In the genomic region with DNA sequence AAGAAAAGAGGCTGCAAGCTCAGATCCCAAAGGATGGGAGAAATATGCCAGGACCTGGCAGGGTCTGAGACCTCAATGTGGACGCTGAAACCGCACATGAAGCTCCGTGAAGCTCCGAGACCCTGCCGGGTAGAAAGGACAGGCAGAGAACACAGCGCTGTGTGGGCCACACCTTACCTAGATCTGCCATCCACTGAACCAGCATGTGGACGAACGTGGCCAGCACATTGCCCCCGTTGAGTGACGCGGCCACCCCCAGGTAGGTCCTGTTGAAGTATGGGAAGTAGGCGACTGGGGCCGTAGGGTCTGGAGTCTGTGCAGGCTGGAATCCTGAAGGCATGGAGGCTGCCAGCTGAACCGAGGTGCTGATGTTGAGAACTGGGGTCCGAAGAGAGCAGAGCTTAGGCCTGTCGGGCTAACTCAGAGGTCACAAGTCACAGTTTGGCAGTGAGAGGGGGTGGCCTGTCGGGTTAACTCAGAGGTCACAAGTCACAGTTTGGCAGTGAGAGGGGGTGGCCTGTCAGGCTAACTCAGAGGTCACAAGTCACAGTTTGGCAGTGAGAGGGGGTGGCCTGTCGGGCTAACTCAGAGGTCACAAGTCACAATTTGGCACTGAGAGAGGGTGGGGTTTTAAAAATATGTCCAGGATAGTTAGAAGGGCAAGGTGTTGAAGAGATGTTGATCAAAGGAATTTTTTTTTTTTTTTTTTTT, we compare ENCODE assay signal across 19 cellular contexts. TPM values are rescaled to one million over a fixed set of nuclear protein-coding genes. Genes with fewer than 3 reads are reported as not detected.
DNase-seq lines count a peak whose midpoint lies in the region; ATAC-seq, FAIRE-seq and TF ChIP-seq lines count a peak whose summit lies in the region.
"Had no signal": no experiment of that assay in that cellular context is flagged by ENCODE, and none has a peak within 500 bp of the region (broad histone marks: within the 10 kb centered on the region; RNA-seq: fewer than 3 reads in every experiment).

No MANE protein-coding gene starts in this region.

- TF ChIP-seq POLR2A in HepG2 (IDR thresholded peaks at IDR 0.05; ENCODE audit: insufficient read depth in 1 of 2, low read depth in 2 of 2, low read length in 2 of 2), result no peak
- TF ChIP-seq POLR2A in sigmoid colon (IDR thresholded peaks at IDR 0.05), result no peak

- CTCF ChIA-PET in Caco-2 (lab: Charles Lee), result no interaction called here
- CTCF ChIA-PET in HepG2 (lab: Yijun Ruan, JAX; ENCODE audit: low intra/inter-chr PET ratio, low total read pairs), result no interaction called here

- H2AFZ ChIP-seq in HepG2 (ENCODE audit: low read length) (no peak overlapping the region), neural progenitor cell (replicated peaks) (no peak overlapping the region)
- H2AFZ ChIP-seq: GM23248 had no signal

- H3K79me2 ChIP-seq in HepG2 (ENCODE audit: insufficient read depth, low read length) (no peaks in the 10 kb centered on the region), neural progenitor cell (ENCODE audit: low read depth) (no peaks in the 10 kb centered on the region)

- H3K27ac Mint-ChIP-seq in Caco-2 (ENCODE audit: unreplicated experiment), result peak overlapping the region; percentile 20
- H3K27ac Mint-ChIP-seq in neural progenitor cell, result peak overlapping the region; percentile 74

- no peaks in the 10 kb centered on the region; the same call in 1 of the 2 replicates for H3K36me3 ChIP-seq in Caco-2 (ENCODE audit: control insufficient read depth, insufficient read depth, low read length)
- peaks cover 14% of the 10 kb centered on the region for H3K36me3 ChIP-seq in bronchial epithelial cell (ENCODE audit: control insufficient read depth, insufficient read depth, low read length)
- H3K36me3 ChIP-seq in HepG2 (replicated peaks in 1 of 2; ENCODE audit: control insufficient read depth in 1 of 2, insufficient read depth in 2 of 2, low read length in 2 of 2), result peaks cover 15 to 62% of the 10 kb centered on the region in 2 experiments
- no peaks in the 10 kb centered on the region for H3K36me3 ChIP-seq in neural progenitor cell
- peaks cover 16 to 34% of the 10 kb centered on the region in 2 donors for H3K36me3 ChIP-seq in small intestine (ENCODE audit: control insufficient read depth in 2 of 2, insufficient read depth in 2 of 2, low read length in 2 of 2)
- H3K36me3 ChIP-seq in sigmoid colon, result peaks cover 6 to 93% (median 28%) of the 10 kb centered on the region in 4 donors

- H3K27me3 ChIP-seq in Caco-2 (replicated peaks; ENCODE audit: control insufficient read depth, insufficient read depth, low read length), result no peaks in the 10 kb centered on the region
- no peaks in the 10 kb centered on the region for H3K27me3 ChIP-seq in bronchial epithelial cell (ENCODE audit: control insufficient read depth, insufficient read depth, low read length)
- no peaks in the 10 kb centered on the region for H3K27me3 ChIP-seq in HepG2 (ENCODE audit: control insufficient read depth in 1 of 2, insufficient read depth in 2 of 2, low read length in 2 of 2)
- H3K27me3 ChIP-seq in neural progenitor cell, result no peaks in the 10 kb centered on the region
- H3K27me3 ChIP-seq in small intestine (ENCODE audit: control insufficient read depth in 2 of 2, insufficient read depth in 2 of 2, low read length in 2 of 2), result no peaks in the 10 kb centered on the region
- no peaks in the 10 kb centered on the region for H3K27me3 ChIP-seq in sigmoid colon
- H3K27me3 ChIP-seq: BLaER1 had no signal

- FAIRE-seq in bronchial epithelial cell (lab: Jason Lieb, UNC), result peak; percentile 60
- FAIRE-seq in HepG2 (lab: Jason Lieb, UNC), result no peak
- FAIRE-seq in small intestine (lab: Jason Lieb, UNC), result no peak
- FAIRE-seq: GM12878, HTR-8/SVneo had no signal

- peaks cover 1% of the 10 kb centered on the region; the same call in 1 of the 2 replicates for H4K20me1 ChIP-seq in HepG2 (ENCODE audit: insufficient read depth, low read length)
- H4K20me1 ChIP-seq in neural progenitor cell (ENCODE audit: low read depth), result no peaks in the 10 kb centered on the region

- 98% methylated on average over 14 of the region's 18 CpGs for WGBS in HepG2 (ENCODE audit: low lambda C conversion rate)
- 96 to 98% (median 97%) methylated on average over 18 of the region's 18 CpGs for WGBS in small intestine, 3 donors
- WGBS in sigmoid colon, 2 donors, result 97 to 98% methylated on average over 18 of the region's 18 CpGs

- no peaks in the 10 kb centered on the region for H3K9me3 Mint-ChIP-seq in Caco-2 (ENCODE audit: unreplicated experiment)
- H3K9me3 Mint-ChIP-seq in neural progenitor cell, result no peaks in the 10 kb centered on the region

- H3K27me3 Mint-ChIP-seq in Caco-2 (ENCODE audit: insufficient read depth, unreplicated experiment) (no peaks in the 10 kb centered on the region), neural progenitor cell (ENCODE audit: insufficient read depth, low read depth) (no peaks in the 10 kb centered on the region)
- H3K27me3 Mint-ChIP-seq: CD4-positive, alpha-beta memory T cell had no signal

- no peaks in the 10 kb centered on the region for H3K4me1 Mint-ChIP-seq in Caco-2 (ENCODE audit: low read depth, unreplicated experiment)
- H3K4me1 Mint-ChIP-seq in neural progenitor cell, result no peaks in the 10 kb centered on the region
- H3K4me1 Mint-ChIP-seq: CD14-positive monocyte; CD4-positive, alpha-beta memory T cell had no signal

- BruUV-seq in Caco-2 (replicated peaks; lab: Mats Ljungman, UMichigan) (no TSS peak), HepG2 (replicated peaks; lab: Mats Ljungman, UMichigan) (no TSS peak)

- intact Hi-C loops in Caco-2 (cut with micrococcal nuclease; ENCODE audit: unreplicated experiment) (no loop called here), HepG2 (cut with micrococcal nuclease; ENCODE audit: unreplicated experiment) (no loop called here), sigmoid colon (cut with DNase I) (no loop called here)

- TF ChIP-seq RAD21 in HepG2 (CRISPR knock-in tag; IDR thresholded peaks at IDR 0.05), result no peak

- H3K27ac ChIP-seq in HepG2 (ENCODE audit: extremely low read length, insufficient read depth, low read length) (no peak overlapping the region), neural progenitor cell (no peak overlapping the region), small intestine (ENCODE audit: low read depth in 1 of 2, low read length in 1 of 2) (no peak overlapping the region), sigmoid colon (no peak overlapping the region)
- H3K27ac ChIP-seq: BLaER1, GM23248 had no signal

- H3K4me3 ChIP-seq in Caco-2 (ENCODE audit: low read depth, low read length) (no peak overlapping the region), bronchial epithelial cell (ENCODE audit: low read depth, low read length) (no peak overlapping the region), HepG2 (replicated peaks in 1 of 3; ENCODE audit: insufficient read depth in 1 of 3, low read depth in 2 of 3, low read length in 3 of 3) (no peak overlapping the region), neural progenitor cell (no peak overlapping the region), small intestine (ENCODE audit: low read depth in 1 of 2, low read length in 2 of 2) (no peak overlapping the region), sigmoid colon (no peak overlapping the region)
- H3K4me3 ChIP-seq: BLaER1, GM12878, GM23248 had no signal

- no peak overlapping the region for H3K4me3 Mint-ChIP-seq in Caco-2 (ENCODE audit: unreplicated experiment)
- no peak overlapping the region for H3K4me3 Mint-ChIP-seq in neural progenitor cell
- H3K4me3 Mint-ChIP-seq: CD14-positive monocyte; CD4-positive, alpha-beta memory T cell had no signal

- H3K4me1 ChIP-seq in Caco-2, result peaks cover 10% of the 10 kb centered on the region
- H3K4me1 ChIP-seq in HepG2 (ENCODE audit: insufficient read depth, low read length), result no peaks in the 10 kb centered on the region; the same call in 1 of the 2 replicates
- H3K4me1 ChIP-seq in neural progenitor cell, result no peaks in the 10 kb centered on the region
- no peaks in the 10 kb centered on the region for H3K4me1 ChIP-seq in small intestine (ENCODE audit: control insufficient read depth in 2 of 2, insufficient read depth in 1 of 2, low read depth in 1 of 2, low read length in 1 of 2)
- H3K4me1 ChIP-seq in sigmoid colon, result no peaks in the 10 kb centered on the region
- H3K4me1 ChIP-seq: BLaER1 had no signal

- H3K36me3 Mint-ChIP-seq in Caco-2 (ENCODE audit: insufficient read depth, unreplicated experiment) (peaks cover 59% of the 10 kb centered on the region), neural progenitor cell (peaks cover 32% of the 10 kb centered on the region)

- H3K4me2 ChIP-seq in HepG2 (ENCODE audit: low read depth, low read length) (no peak overlapping the region), neural progenitor cell (no peak overlapping the region)
- H3K4me2 ChIP-seq: BLaER1 had no signal

- H3K9me3 ChIP-seq in Caco-2, result no peaks in the 10 kb centered on the region
- no peaks in the 10 kb centered on the region for H3K9me3 ChIP-seq in HepG2 (ENCODE audit: low read length)
- no peaks in the 10 kb centered on the region for H3K9me3 ChIP-seq in neural progenitor cell (ENCODE audit: low read depth)
- no peaks in the 10 kb centered on the region for H3K9me3 ChIP-seq in small intestine (ENCODE audit: control insufficient read depth, low read depth)
- no peaks in the 10 kb centered on the region for H3K9me3 ChIP-seq in sigmoid colon
- H3K9me3 ChIP-seq: BLaER1 had no signal

- TF ChIP-seq EP300 in HepG2 (IDR thresholded peaks at IDR 0.05; ENCODE audit: low read depth in 2 of 2, low read length in 2 of 2) (no peak), HepG2 (CRISPR knock-in tag; IDR thresholded peaks at IDR 0.05; ENCODE audit: borderline replicate concordance) (no peak), sigmoid colon (IDR thresholded peaks at IDR 0.05) (no peak)

- in situ Hi-C loops in HepG2 (cut with HindIII; ENCODE audit: extremely low pct_ligation_motif_present, low pct_unique_long_range_greater_than_20kb), result no loop called here

- POLR2A ChIA-PET in Caco-2 (lab: Charles Lee), result no interaction called here
- POLR2A ChIA-PET in HepG2 (lab: Yijun Ruan, JAX), result no interaction called here

- TF ChIP-seq CTCF in Caco-2 (IDR thresholded peaks at IDR 0.05; ENCODE audit: insufficient read depth in 1 of 2, low read depth in 1 of 2, low read length in 1 of 2, severe bottlenecking in 1 of 2, unreplicated experiment in 1 of 2), result no peak
- no peak for TF ChIP-seq CTCF in bronchial epithelial cell (IDR thresholded peaks at IDR 0.05; ENCODE audit: insufficient read depth, low read length, severe bottlenecking)
- TF ChIP-seq CTCF in HepG2 (CRISPR knock-in tag; IDR thresholded peaks at IDR 0.05), result no peak
- TF ChIP-seq CTCF in neural progenitor cell (IDR thresholded peaks at IDR 0.05), result no peak
- TF ChIP-seq CTCF in sigmoid colon (IDR thresholded peaks at IDR 0.05), result no peak

- H3F3A ChIP-seq in neural progenitor cell (ENCODE audit: low read depth), result no peaks in the 10 kb centered on the region

- ATAC-seq in HepG2, result no peak
- ATAC-seq: GM12878 had no signal

- H3K9ac ChIP-seq in HepG2 (ENCODE audit: insufficient read depth, low read depth, low read length) (no peak overlapping the region), neural progenitor cell (no peak overlapping the region)
- H3K9ac ChIP-seq: BLaER1, GM23248 had no signal

- no peak for DNase-seq in Caco-2
- DNase-seq in bronchial epithelial cell (ENCODE audit: low read depth), result no peak
- no peak for DNase-seq in HepG2 (ENCODE audit: low spot score)
- DNase-seq in neural progenitor cell (ENCODE audit: low spot score), result no peak
- DNase-seq in SHP77 (lab: John Stamatoyannopoulos, UW), result no peak
- DNase-seq in small intestine, result no peak
- no peak for DNase-seq in sigmoid colon
- no peak for DNase-seq in NCI-H146 (lab: John Stamatoyannopoulos, UW)
- DNase-seq: 8988T; Calu3; CD4-positive, alpha-beta memory T cell; DND-41; EL; GM23248; HCEC 1CT had no signal

RNA-seq across cellular contexts. Expression of a gene that starts 6.1 kb away (rescaled TPM):
- total RNA-seq in Caco-2 (2022) (1.8 and 3.1 TPM in 2 replicates), bronchial epithelial cell (1.6 and 2.0 TPM in 2 replicates), HepG2 (2016; rRNA removed; fragmentation: Illumina TruSeq; extraction: Trizol) (2.2 and 5.3 TPM in 2 replicates), neural progenitor cell (ENCODE audit: low replicate concordance) (4.0 and 4.2 TPM in 2 replicates), sigmoid colon (1 to 10 TPM; 3.5 to 8.0 (median 5.5) TPM)
- 1.9 TPM in 2 replicates for total RNA-seq in HepG2 (2016; cell fraction: cytosol; rRNA removed; fragmentation: Illumina TruSeq; extraction: Trizol; ENCODE audit: low read depth)
- total RNA-seq in HepG2 (2016; cell fraction: insoluble cytoplasmic fraction; rRNA removed; fragmentation: Illumina TruSeq; extraction: Trizol), result 1.9 and 5.0 TPM in 2 replicates
- 2.0 and 2.1 TPM in 2 replicates for total RNA-seq in HepG2 (2016; cell fraction: membrane; rRNA removed; fragmentation: Illumina TruSeq; extraction: Trizol)
- 7.9 and 9.6 TPM in 2 replicates for total RNA-seq in HepG2 (2016; cell fraction: nucleus; rRNA removed; fragmentation: Illumina TruSeq; extraction: Trizol)
- polyA plus RNA-seq in HepG2 (2011; rRNA removed) (8.0 and 9.5 TPM in 2 replicates), small intestine (10 to 100 TPM in 2 of 3 donors, 1 to 10 TPM in 1; 4.4 to 20.8 (median 11.3) TPM), sigmoid colon (1 to 10 TPM; 2.3 to 5.1 (median 3.0) TPM)
- polyA plus RNA-seq in HepG2 (2011; cell fraction: cytosol; rRNA removed), result 3.6 and 3.7 TPM in 2 replicates
- 29.7 and 33.7 TPM in 2 replicates for polyA plus RNA-seq in HepG2 (2011; cell fraction: nucleus; rRNA removed)
- polyA plus RNA-seq in HepG2 (2012), result 5.3 and 6.4 TPM in 2 replicates
- polyA plus RNA-seq in HepG2 (2016; cell fraction: cytosol; fragmentation: Illumina TruSeq; extraction: Trizol; ENCODE audit: low read depth), result 0.44 and 0.46 TPM in 2 replicates
- polyA plus RNA-seq in HepG2 (2016; cell fraction: insoluble cytoplasmic fraction; fragmentation: Illumina TruSeq; extraction: Trizol; ENCODE audit: low read depth), result 1.7 and 2.2 TPM in 2 replicates
- 0.60 and 0.85 TPM in 2 replicates for polyA plus RNA-seq in HepG2 (2016; cell fraction: membrane; fragmentation: Illumina TruSeq; extraction: Trizol; ENCODE audit: low read depth)
- 29.4 and 35.3 TPM in 2 replicates for polyA plus RNA-seq in HepG2 (2016; cell fraction: nucleus; fragmentation: Illumina TruSeq; extraction: Trizol; ENCODE audit: insufficient read depth, low read depth)
- 7.1 and 8.2 TPM in 2 replicates for polyA minus RNA-seq in HepG2 (2011; rRNA and poly(A)+ RNA removed; ENCODE audit: low replicate concordance)
- polyA minus RNA-seq in HepG2 (2011; cell fraction: cytosol; rRNA and poly(A)+ RNA removed), result 1.3 and 4.2 TPM in 2 replicates
- 10.7 and 14.4 TPM in 2 replicates for polyA minus RNA-seq in HepG2 (2011; cell fraction: nucleus; rRNA and poly(A)+ RNA removed)
- polyA plus RNA-seq: CD14-positive monocyte had no signal

RNA-seq across cellular contexts. Expression of a gene that starts 20.7 kb away (rescaled TPM):
- total RNA-seq in Caco-2 (2022) (17.4 and 17.7 TPM in 2 replicates), bronchial epithelial cell (7.6 and 9.0 TPM in 2 replicates), HepG2 (2016; rRNA removed; fragmentation: Illumina TruSeq; extraction: Trizol) (25.2 and 30.9 TPM in 2 replicates), neural progenitor cell (ENCODE audit: low replicate concordance) (23.4 and 33.4 TPM in 2 replicates), sigmoid colon (1 to 10 TPM; 5.8 to 8.0 (median 7.0) TPM)
- total RNA-seq in HepG2 (2016; cell fraction: cytosol; rRNA removed; fragmentation: Illumina TruSeq; extraction: Trizol; ENCODE audit: low read depth), result 3.5 and 3.8 TPM in 2 replicates
- 25.0 and 28.4 TPM in 2 replicates for total RNA-seq in HepG2 (2016; cell fraction: insoluble cytoplasmic fraction; rRNA removed; fragmentation: Illumina TruSeq; extraction: Trizol)
- total RNA-seq in HepG2 (2016; cell fraction: membrane; rRNA removed; fragmentation: Illumina TruSeq; extraction: Trizol), result 7.6 and 8.2 TPM in 2 replicates
- total RNA-seq in HepG2 (2016; cell fraction: nucleus; rRNA removed; fragmentation: Illumina TruSeq; extraction: Trizol), result 20.4 and 24.0 TPM in 2 replicates
- polyA plus RNA-seq in HepG2 (2011; rRNA removed) (16.2 and 20.4 TPM in 2 replicates), small intestine (10 to 100 TPM; 12.7 to 21.9 (median 16.5) TPM), sigmoid colon (10 to 100 TPM in 1 of 3 donors, 1 to 10 TPM in 2; 7.8 to 12.7 (median 7.9) TPM)
- 16.1 and 16.7 TPM in 2 replicates for polyA plus RNA-seq in HepG2 (2011; cell fraction: cytosol; rRNA removed)
- polyA plus RNA-seq in HepG2 (2011; cell fraction: nucleus; rRNA removed), result 27.2 and 28.1 TPM in 2 replicates
- 13.6 and 14.5 TPM in 2 replicates for polyA plus RNA-seq in HepG2 (2012)
- polyA plus RNA-seq in HepG2 (2016; cell fraction: cytosol; fragmentation: Illumina TruSeq; extraction: Trizol; ENCODE audit: low read depth), result 1.1 and 1.2 TPM in 2 replicates
- 18.4 and 20.4 TPM in 2 replicates for polyA plus RNA-seq in HepG2 (2016; cell fraction: insoluble cytoplasmic fraction; fragmentation: Illumina TruSeq; extraction: Trizol; ENCODE audit: low read depth)
- polyA plus RNA-seq in HepG2 (2016; cell fraction: membrane; fragmentation: Illumina TruSeq; extraction: Trizol; ENCODE audit: low read depth), result 2.5 and 3.0 TPM in 2 replicates
- polyA plus RNA-seq in HepG2 (2016; cell fraction: nucleus; fragmentation: Illumina TruSeq; extraction: Trizol; ENCODE audit: insufficient read depth, low read depth), result 24.9 and 27.7 TPM in 2 replicates
- 24.9 and 63.4 TPM in 2 replicates for polyA minus RNA-seq in HepG2 (2011; rRNA and poly(A)+ RNA removed; ENCODE audit: low replicate concordance)
- polyA minus RNA-seq in HepG2 (2011; cell fraction: cytosol; rRNA and poly(A)+ RNA removed), result 15.3 and 17.2 TPM in 2 replicates
- 33.7 and 38.2 TPM in 2 replicates for polyA minus RNA-seq in HepG2 (2011; cell fraction: nucleus; rRNA and poly(A)+ RNA removed)

RNA-seq across cellular contexts. Expression of a gene that starts 21.2 kb away (rescaled TPM):
- total RNA-seq in Caco-2 (2022) (11.8 and 15.6 TPM in 2 replicates), bronchial epithelial cell (15.0 and 31.3 TPM in 2 replicates), HepG2 (2016; rRNA removed; fragmentation: Illumina TruSeq; extraction: Trizol) (6.5 and 13.7 TPM in 2 replicates), neural progenitor cell (ENCODE audit: low replicate concordance) (9.4 and 9.9 TPM in 2 replicates), sigmoid colon (10 to 100 TPM; 13.3 to 26.0 (median 18.0) TPM)
- total RNA-seq in HepG2 (2016; cell fraction: cytosol; rRNA removed; fragmentation: Illumina TruSeq; extraction: Trizol; ENCODE audit: low read depth), result 1.8 and 2.6 TPM in 2 replicates
- total RNA-seq in HepG2 (2016; cell fraction: insoluble cytoplasmic fraction; rRNA removed; fragmentation: Illumina TruSeq; extraction: Trizol), result 9.9 and 14.3 TPM in 2 replicates
- 6.1 and 6.2 TPM in 2 replicates for total RNA-seq in HepG2 (2016; cell fraction: membrane; rRNA removed; fragmentation: Illumina TruSeq; extraction: Trizol)
- total RNA-seq in HepG2 (2016; cell fraction: nucleus; rRNA removed; fragmentation: Illumina TruSeq; extraction: Trizol), result 11.2 and 14.3 TPM in 2 replicates
- polyA plus RNA-seq in HepG2 (2011; rRNA removed) (9.5 and 13.0 TPM in 2 replicates), small intestine (1 to 10 TPM; 5.4 to 8.0 (median 5.9) TPM), sigmoid colon (1 to 10 TPM; 1.8 to 10.0 (median 6.2) TPM)
- polyA plus RNA-seq in HepG2 (2011; cell fraction: cytosol; rRNA removed), result 9.4 and 10.3 TPM in 2 replicates
- polyA plus RNA-seq in HepG2 (2011; cell fraction: nucleus; rRNA removed), result 20.7 and 23.6 TPM in 2 replicates
- 8.5 and 12.6 TPM in 2 replicates for polyA plus RNA-seq in HepG2 (2012)
- 2.0 and 2.2 TPM in 2 replicates for polyA plus RNA-seq in HepG2 (2016; cell fraction: cytosol; fragmentation: Illumina TruSeq; extraction: Trizol; ENCODE audit: low read depth)
- 7.3 and 8.2 TPM in 2 replicates for polyA plus RNA-seq in HepG2 (2016; cell fraction: insoluble cytoplasmic fraction; fragmentation: Illumina TruSeq; extraction: Trizol; ENCODE audit: low read depth)
- polyA plus RNA-seq in HepG2 (2016; cell fraction: membrane; fragmentation: Illumina TruSeq; extraction: Trizol; ENCODE audit: low read depth), result 4.5 and 5.9 TPM in 2 replicates
- 20.2 and 21.3 TPM in 2 replicates for polyA plus RNA-seq in HepG2 (2016; cell fraction: nucleus; fragmentation: Illumina TruSeq; extraction: Trizol; ENCODE audit: insufficient read depth, low read depth)
- polyA minus RNA-seq in HepG2 (2011; rRNA and poly(A)+ RNA removed; ENCODE audit: low replicate concordance), result 10.3 and 11.2 TPM in 2 replicates
- 5.1 and 6.0 TPM in 2 replicates for polyA minus RNA-seq in HepG2 (2011; cell fraction: cytosol; rRNA and poly(A)+ RNA removed)
- polyA minus RNA-seq in HepG2 (2011; cell fraction: nucleus; rRNA and poly(A)+ RNA removed), result 9.7 TPM in 2 replicates

RNA-seq across cellular contexts. Expression of a gene that starts 53.1 kb away (rescaled TPM):
- total RNA-seq in Caco-2 (2022) (58.2 and 61.9 TPM in 2 replicates), bronchial epithelial cell (150 and 200 TPM in 2 replicates), HepG2 (2016; rRNA removed; fragmentation: Illumina TruSeq; extraction: Trizol) (44.5 and 45.1 TPM in 2 replicates), neural progenitor cell (ENCODE audit: low replicate concordance) (27.3 and 56.7 TPM in 2 replicates), sigmoid colon (10 to 100 TPM; 58.1 to 92.0 (median 63.5) TPM)
- 20.2 and 21.9 TPM in 2 replicates for total RNA-seq in HepG2 (2016; cell fraction: cytosol; rRNA removed; fragmentation: Illumina TruSeq; extraction: Trizol; ENCODE audit: low read depth)
- total RNA-seq in HepG2 (2016; cell fraction: insoluble cytoplasmic fraction; rRNA removed; fragmentation: Illumina TruSeq; extraction: Trizol), result 43.7 and 44.8 TPM in 2 replicates
- total RNA-seq in HepG2 (2016; cell fraction: membrane; rRNA removed; fragmentation: Illumina TruSeq; extraction: Trizol), result 44.2 and 51.0 TPM in 2 replicates
- total RNA-seq in HepG2 (2016; cell fraction: nucleus; rRNA removed; fragmentation: Illumina TruSeq; extraction: Trizol), result 17.2 and 23.9 TPM in 2 replicates
- polyA plus RNA-seq in HepG2 (2011; rRNA removed) (16.7 and 20.4 TPM in 2 replicates), small intestine (100 to 1,000 TPM; 102 to 442 (median 356) TPM), sigmoid colon (100 to 1,000 TPM; 144 to 363 (median 351) TPM)
- 27.1 and 29.0 TPM in 2 replicates for polyA plus RNA-seq in HepG2 (2011; cell fraction: cytosol; rRNA removed)
- polyA plus RNA-seq in HepG2 (2011; cell fraction: nucleus; rRNA removed), result 19.8 and 21.2 TPM in 2 replicates
- polyA plus RNA-seq in HepG2 (2012), result 14.6 and 15.5 TPM in 2 replicates
- polyA plus RNA-seq in HepG2 (2016; cell fraction: cytosol; fragmentation: Illumina TruSeq; extraction: Trizol; ENCODE audit: low read depth), result 23.2 and 28.8 TPM in 2 replicates
- polyA plus RNA-seq in HepG2 (2016; cell fraction: insoluble cytoplasmic fraction; fragmentation: Illumina TruSeq; extraction: Trizol; ENCODE audit: low read depth), result 43.3 and 55.1 TPM in 2 replicates
- polyA plus RNA-seq in HepG2 (2016; cell fraction: membrane; fragmentation: Illumina TruSeq; extraction: Trizol; ENCODE audit: low read depth), result 46.7 and 49.7 TPM in 2 replicates
- 31.7 and 35.3 TPM in 2 replicates for polyA plus RNA-seq in HepG2 (2016; cell fraction: nucleus; fragmentation: Illumina TruSeq; extraction: Trizol; ENCODE audit: insufficient read depth, low read depth)
- 23.4 and 40.0 TPM in 2 replicates for polyA minus RNA-seq in HepG2 (2011; rRNA and poly(A)+ RNA removed; ENCODE audit: low replicate concordance)
- 12.6 and 16.6 TPM in 2 replicates for polyA minus RNA-seq in HepG2 (2011; cell fraction: cytosol; rRNA and poly(A)+ RNA removed)
- polyA minus RNA-seq in HepG2 (2011; cell fraction: nucleus; rRNA and poly(A)+ RNA removed), result 11.7 and 13.6 TPM in 2 replicates

RNA-seq across cellular contexts. Expression of a gene that starts 53.3 kb away (rescaled TPM):
- 35.1 and 36.8 TPM in 2 replicates for total RNA-seq in Caco-2 (2022)
- 21.3 and 26.1 TPM in 2 replicates for total RNA-seq in bronchial epithelial cell
- total RNA-seq in HepG2 (2016; rRNA removed; fragmentation: Illumina TruSeq; extraction: Trizol), result 42.2 and 45.1 TPM in 2 replicates
- 60.5 and 83.6 TPM in 2 replicates for total RNA-seq in HepG2 (2016; cell fraction: cytosol; rRNA removed; fragmentation: Illumina TruSeq; extraction: Trizol; ENCODE audit: low read depth)
- total RNA-seq in HepG2 (2016; cell fraction: insoluble cytoplasmic fraction; rRNA removed; fragmentation: Illumina TruSeq; extraction: Trizol), result 42.9 and 47.7 TPM in 2 replicates
- 57.6 and 76.2 TPM in 2 replicates for total RNA-seq in HepG2 (2016; cell fraction: membrane; rRNA removed; fragmentation: Illumina TruSeq; extraction: Trizol)
- 22.4 and 23.6 TPM in 2 replicates for total RNA-seq in HepG2 (2016; cell fraction: nucleus; rRNA removed; fragmentation: Illumina TruSeq; extraction: Trizol)
- polyA plus RNA-seq in HepG2 (2011; rRNA removed), result 47.7 and 53.7 TPM in 2 replicates
- polyA plus RNA-seq in HepG2 (2011; cell fraction: cytosol; rRNA removed), result 50.2 and 99.7 TPM in 2 replicates
- 28.3 and 28.6 TPM in 2 replicates for polyA plus RNA-seq in HepG2 (2011; cell fraction: nucleus; rRNA removed)
- 37.0 and 41.4 TPM in 2 replicates for polyA plus RNA-seq in HepG2 (2012)
- 126 and 179 TPM in 2 replicates for polyA plus RNA-seq in HepG2 (2016; cell fraction: cytosol; fragmentation: Illumina TruSeq; extraction: Trizol; ENCODE audit: low read depth)
- 92.6 and 104 TPM in 2 replicates for polyA plus RNA-seq in HepG2 (2016; cell fraction: insoluble cytoplasmic fraction; fragmentation: Illumina TruSeq; extraction: Trizol; ENCODE audit: low read depth)
- polyA plus RNA-seq in HepG2 (2016; cell fraction: membrane; fragmentation: Illumina TruSeq; extraction: Trizol; ENCODE audit: low read depth), result 107 and 132 TPM in 2 replicates
- 69.7 and 73.2 TPM in 2 replicates for polyA plus RNA-seq in HepG2 (2016; cell fraction: nucleus; fragmentation: Illumina TruSeq; extraction: Trizol; ENCODE audit: insufficient read depth, low read depth)
- 22.5 and 22.6 TPM in 2 replicates for polyA minus RNA-seq in HepG2 (2011; rRNA and poly(A)+ RNA removed; ENCODE audit: low replicate concordance)
- polyA minus RNA-seq in HepG2 (2011; cell fraction: cytosol; rRNA and poly(A)+ RNA removed), result 17.3 and 24.3 TPM in 2 replicates
- polyA minus RNA-seq in HepG2 (2011; cell fraction: nucleus; rRNA and poly(A)+ RNA removed), result 8.5 and 13.6 TPM in 2 replicates
- total RNA-seq in neural progenitor cell (ENCODE audit: low replicate concordance), result 20.0 and 53.1 TPM in 2 replicates
- 10 to 100 TPM; 62.2 to 85.4 (median 81.7) TPM for polyA plus RNA-seq in small intestine
- total RNA-seq in sigmoid colon, result 10 to 100 TPM in 3 of 4 donors, 1 to 10 TPM in 1; 4.4 to 21.7 (median 15.1) TPM
- polyA plus RNA-seq in sigmoid colon, result 10 to 100 TPM; 68.5 to 90.5 (median 83.0) TPM
